In the genomic region with DNA sequence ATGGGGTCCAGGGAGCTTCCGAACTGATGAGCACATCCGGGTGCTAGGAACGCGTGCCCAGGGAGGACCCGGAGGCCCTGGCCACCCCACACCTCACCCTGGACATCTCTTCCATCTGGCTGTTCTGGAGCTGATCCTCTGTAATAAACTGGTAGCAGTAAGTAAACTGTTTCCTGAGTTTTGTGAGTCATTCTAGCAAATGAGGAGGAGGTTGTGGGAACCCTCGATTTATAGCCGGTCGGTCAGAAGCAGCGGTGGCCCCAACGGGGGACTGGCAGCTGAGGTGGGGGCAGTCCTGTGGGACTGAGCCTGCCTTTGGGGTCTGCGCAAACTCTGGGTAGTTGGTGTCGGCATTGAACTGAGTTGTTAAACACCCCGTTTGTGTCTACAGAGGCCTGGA, we compare ENCODE assay signal across 15 cellular contexts.
"Had no signal": no experiment of that assay in that cellular context is flagged by ENCODE, and none has a peak within 500 bp of the region (broad histone marks: within the 10 kb centered on the region; RNA-seq: fewer than 3 reads in every experiment).

No MANE protein-coding gene starts in this region.

- FAIRE-seq: frontal cortex, keratinocyte had no signal

- H3K36me3 Mint-ChIP-seq: mesothelial cell of epicardium; naive B cell; stimulated activated naive B cell treated with anti-CD40 and anti-IgM and Interleukin-4, amounts not matched to agents 10 μg/mL and 1 μg/mL and 100 μg/mL, for 72 hours had no signal

- H3K27ac Mint-ChIP-seq: activated CD8-positive, alpha-beta T cell treated with anti-CD3 and anti-CD28 coated beads for 36 hours; mesothelial cell of epicardium; naive B cell; stimulated activated naive B cell treated with anti-CD40 and anti-IgM and Interleukin-4, amounts not matched to agents 10 μg/mL and 1 μg/mL and 100 μg/mL, for 72 hours had no signal

- DNase-seq: activated CD4-positive, alpha-beta T cell treated with anti-CD3 and anti-CD28 coated beads for 1 hour; activated CD8-positive, alpha-beta memory T cell treated with anti-CD3 and anti-CD28 coated beads, Interleukin-2, amount 50 U/mL, for 4 hours; activated CD8-positive, alpha-beta T cell treated with anti-CD3 and anti-CD28 coated beads for 36 hours; colonic mucosa; left ventricle myocardium superior; naive B cell; occipital lobe; spleen; stimulated activated CD4-positive, alpha-beta T cell treated with anti-CD3 and anti-CD28 coated beads, Interleukin-1b, Interleukin-23, amount 100 ng/mL, for 48 hours; stimulated activated naive B cell treated with anti-CD40 and anti-IgM and Interleukin-4, amounts not matched to agents 10 μg/mL and 1 μg/mL and 100 μg/mL, for 72 hours; transverse colon had no signal

- H3K36me3 ChIP-seq: colonic mucosa, prostate gland, spleen, transverse colon had no signal

- H3K27me3 Mint-ChIP-seq: activated CD8-positive, alpha-beta T cell treated with anti-CD3 and anti-CD28 coated beads for 36 hours had no signal

- H3K9me3 ChIP-seq: colonic mucosa, prostate gland, spleen, transverse colon had no signal

- H3K9me3 Mint-ChIP-seq: activated CD8-positive, alpha-beta T cell treated with anti-CD3 and anti-CD28 coated beads for 36 hours; mesothelial cell of epicardium; naive B cell; stimulated activated naive B cell treated with anti-CD40 and anti-IgM and Interleukin-4, amounts not matched to agents 10 μg/mL and 1 μg/mL and 100 μg/mL, for 72 hours had no signal

- H3K27ac ChIP-seq: colonic mucosa, prostate gland, spleen had no signal

- H3K4me3 Mint-ChIP-seq: activated CD8-positive, alpha-beta T cell treated with anti-CD3 and anti-CD28 coated beads for 36 hours; mesothelial cell of epicardium; naive B cell; stimulated activated naive B cell treated with anti-CD40 and anti-IgM and Interleukin-4, amounts not matched to agents 10 μg/mL and 1 μg/mL and 100 μg/mL, for 72 hours had no signal

- H3K27me3 ChIP-seq: colonic mucosa had no signal

- ATAC-seq: activated CD8-positive, alpha-beta T cell treated with anti-CD3 and anti-CD28 coated beads for 36 hours; left ventricle myocardium superior; stimulated activated naive B cell treated with anti-CD40 and anti-IgM and Interleukin-4, amounts not matched to agents 10 μg/mL and 1 μg/mL and 100 μg/mL, for 72 hours had no signal

- H3K4me1 ChIP-seq: colonic mucosa, prostate gland had no signal

- H3K4me3 ChIP-seq: colonic mucosa, prostate gland, spleen, transverse colon had no signal
